20 cellular contexts compared by ENCODE assay signal in the genomic region with DNA sequence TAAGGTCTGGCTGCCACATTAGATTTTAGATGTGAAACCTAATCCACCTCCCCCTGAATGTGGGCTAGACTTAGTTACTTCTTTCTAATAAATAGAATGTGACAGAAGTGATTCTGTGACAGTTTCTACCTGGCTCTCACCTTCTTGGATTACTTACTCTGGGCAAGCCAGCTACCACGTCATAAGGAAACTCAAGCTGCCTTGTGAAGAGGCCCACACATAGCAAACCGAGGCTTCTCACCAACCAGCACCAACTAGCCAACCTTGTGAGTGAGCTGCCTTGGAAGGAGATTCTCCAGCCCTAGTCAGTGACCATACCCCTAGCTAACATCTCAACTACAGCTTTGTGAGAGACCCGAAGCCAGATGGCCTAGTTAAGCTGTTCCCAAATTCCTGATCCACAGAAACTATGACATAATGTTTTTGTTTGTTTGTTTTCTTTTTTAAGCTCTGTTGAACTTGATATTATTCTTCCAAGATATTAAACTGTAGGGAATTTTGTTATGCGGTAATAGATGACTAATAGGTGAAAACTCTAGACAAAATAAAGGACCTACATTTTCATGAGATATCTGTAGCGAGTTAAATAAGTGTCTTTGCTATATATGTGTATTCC. TPM values are rescaled to one million over a fixed set of nuclear protein-coding genes. Genes with fewer than 3 reads are reported as not detected.
DNase-seq lines count a peak whose midpoint lies in the region; ATAC-seq, FAIRE-seq and TF ChIP-seq lines count a peak whose summit lies in the region.
"Had no signal": no experiment of that assay in that cellular context is flagged by ENCODE, and none has a peak within 500 bp of the region (broad histone marks: within the 10 kb centered on the region; RNA-seq: fewer than 3 reads in every experiment).

No MANE protein-coding gene starts in this region.

- no peaks in the 10 kb centered on the region for H3K79me1 ChIP-seq in IMR-90 (ENCODE audit: low read depth in 1 of 2, low read length in 2 of 2)

- TF ChIP-seq CTCF in IMR-90 (conservative IDR thresholded peaks at IDR 0.05; ENCODE audit: low read depth, low read length), result no peak

- H3K36me3 ChIP-seq in IMR-90 (ENCODE audit: control insufficient read depth, insufficient read depth, low read length), result no peaks in the 10 kb centered on the region
- H3K36me3 ChIP-seq: neutrophil, upper lobe of right lung had no signal

- no peak overlapping the region for H4K91ac ChIP-seq in IMR-90 (ENCODE audit: insufficient read depth, low read depth, low read length)

- H2BK20ac ChIP-seq in IMR-90 (ENCODE audit: low read depth, low read length), result no peak overlapping the region

- no peak overlapping the region for H2BK15ac ChIP-seq in IMR-90 (ENCODE audit: low read depth, low read length)

- peaks cover 32% of the 10 kb centered on the region for H3K4me1 Mint-ChIP-seq in activated naive CD4-positive, alpha-beta T cell treated with anti-CD3 and anti-CD28 coated beads for 36 hours (ENCODE audit: low read depth)
- H3K4me1 Mint-ChIP-seq: immature natural killer cell had no signal

- no peak overlapping the region for H2AK9ac ChIP-seq in IMR-90 (replicated peaks; ENCODE audit: low read depth, low read length, poor library complexity)

- FAIRE-seq in GM18507 (lab: Jason Lieb, UNC), result peak; percentile 73

- no peak for TF ChIP-seq RAD21 in IMR-90 (IDR thresholded peaks at IDR 0.05; ENCODE audit: low read length)

- no peak for TF ChIP-seq POLR2A in IMR-90 (IDR thresholded peaks at IDR 0.05; ENCODE audit: low read depth, low read length)

- H3K56ac ChIP-seq in IMR-90 (ENCODE audit: extremely low read depth, insufficient read depth, low read length), result no peak overlapping the region

- DNase-seq in activated naive CD4-positive, alpha-beta T cell treated with anti-CD3 and anti-CD28 coated beads for 36 hours, result peak; percentile 42
- DNase-seq in activated naive CD4-positive, alpha-beta T cell treated with anti-CD3 and anti-CD28 coated beads, Interleukin-2, amount 50 U/mL, for 16 hours, result no peak
- DNase-seq in GM18507 (ENCODE audit: extremely low spot score, insufficient read length, low read depth) (no peak), IMR-90 (peak; percentile 11), iris pigment epithelial cell (ENCODE audit: low read depth) (peak; percentile 40), SK-N-DZ (ENCODE audit: low spot score) (no peak), amniotic stem cell (lab: John Stamatoyannopoulos, UW) (no peak), HK-2 (ENCODE audit: unreplicated experiment) (no peak)
- DNase-seq: activated CD4-positive, alpha-beta T cell treated with anti-CD3 and anti-CD28 coated beads, Interleukin-2, amount 50 U/mL, for 4 hours; central memory CD4-positive, alpha-beta T cell; foreskin fibroblast; immature natural killer cell; NCI-H1436 treated with DMSO at 0.1 percent for 48 hours; NCI-H2171; NCI-H526 treated with DMSO at 0.1 percent for 48 hours; upper lobe of right lung had no signal

- intact Hi-C loops in activated naive CD4-positive, alpha-beta T cell treated with anti-CD3 and anti-CD28 coated beads for 36 hours (cut with micrococcal nuclease), result loop anchor here (10.0 kb wide), 1 partner anchor 925 kb away; no protein-coding TSS in a partner anchor
- intact Hi-C loops in IMR-90 (cut with micrococcal nuclease), result no loop called here

- BruUV-seq in IMR-90 (replicated peaks; lab: Mats Ljungman, UMichigan), result no TSS peak

- H2AK5ac ChIP-seq in IMR-90 (ENCODE audit: low read depth, low read length), result no peak overlapping the region

- H3K27ac ChIP-seq in IMR-90 (ENCODE audit: insufficient read depth, low read length), result no peak overlapping the region
- H3K27ac ChIP-seq: epithelial cell of prostate, HL-60, neutrophil, upper lobe of right lung had no signal

- H3K27me3 ChIP-seq in IMR-90 (ENCODE audit: control insufficient read depth, insufficient read depth, low read length), result peaks cover 5% of the 10 kb centered on the region
- H3K27me3 ChIP-seq: neutrophil, upper lobe of right lung had no signal

- no peak overlapping the region for H2BK120ac ChIP-seq in IMR-90 (ENCODE audit: low read depth, low read length)

- peaks cover 15% of the 10 kb centered on the region for H3K36me3 Mint-ChIP-seq in activated naive CD4-positive, alpha-beta T cell treated with anti-CD3 and anti-CD28 coated beads for 36 hours (ENCODE audit: low read depth)
- H3K36me3 Mint-ChIP-seq: immature natural killer cell had no signal

- H3K4me3 ChIP-seq in IMR-90 (ENCODE audit: insufficient read depth, low read depth, low read length), result no peak overlapping the region
- H3K4me3 ChIP-seq: smooth muscle cell, upper lobe of right lung had no signal

- no peak overlapping the region for H2BK5ac ChIP-seq in IMR-90 (ENCODE audit: low read depth, low read length, poor library complexity, severe bottlenecking)

- H3K18ac ChIP-seq in IMR-90 (ENCODE audit: low read depth, low read length), result no peak overlapping the region

- POLR2A ChIA-PET in IMR-90 (lab: Charles Lee; ENCODE audit: unreplicated experiment), result no interaction called here

- no peak overlapping the region for H3K23ac ChIP-seq in IMR-90 (ENCODE audit: low read depth, low read length)

- no peak overlapping the region for H3K9ac ChIP-seq in IMR-90 (ENCODE audit: low read depth, low read length)

- 100% methylated on average over 2 of the region's 5 CpGs; no CpG with 5 or more reads in 1 of the 2 experiments for WGBS in IMR-90 (ENCODE audit: extremely low coverage in 2 of 2, insufficient read length in 1 of 2), 2 experiments

- no peaks in the 10 kb centered on the region for H4K20me1 ChIP-seq in IMR-90 (ENCODE audit: insufficient read depth, low read length)

- CTCF ChIA-PET in activated naive CD4-positive, alpha-beta T cell treated with anti-CD3 and anti-CD28 coated beads for 36 hours (lab: Charles Lee), result interaction anchor here (0.6 to 1.4 kb wide), 3 partner anchors 10 to 48 kb away, joined by 3 to 4 read pairs (median 4); no protein-coding TSS in a partner anchor
- CTCF ChIA-PET in IMR-90 (lab: Yijun Ruan, JAX), result no interaction called here

- no peak overlapping the region for H3K4me2 ChIP-seq in IMR-90 (ENCODE audit: low read depth, low read length)
- H3K4me2 ChIP-seq: smooth muscle cell had no signal

- no peak overlapping the region for H3K14ac ChIP-seq in IMR-90 (replicated peaks; ENCODE audit: low read depth, low read length)

- H3K9me1 ChIP-seq in IMR-90 (ENCODE audit: insufficient read depth, low read length), result no peaks in the 10 kb centered on the region; the same call in 1 of the 2 replicates

- peak overlapping the region; percentile 5 for H3K27ac Mint-ChIP-seq in activated naive CD4-positive, alpha-beta T cell treated with anti-CD3 and anti-CD28 coated beads for 36 hours
- H3K27ac Mint-ChIP-seq: immature natural killer cell had no signal

- H4K8ac ChIP-seq in IMR-90 (ENCODE audit: low read depth in 2 of 2, low read length in 2 of 2), result no peak overlapping the region

- ATAC-seq in IMR-90 (ENCODE audit: low read depth), result no peak
- ATAC-seq: upper lobe of right lung had no signal

- no peak overlapping the region for H3K4ac ChIP-seq in IMR-90 (ENCODE audit: low read depth, low read length)

- no peaks in the 10 kb centered on the region for H3K27me3 Mint-ChIP-seq in activated naive CD4-positive, alpha-beta T cell treated with anti-CD3 and anti-CD28 coated beads for 36 hours (ENCODE audit: low read depth)

- in situ Hi-C loops in IMR-90 (cut with MboI; ENCODE audit: low sequenced_read_pairs), result no loop called here

- no peaks in the 10 kb centered on the region for H3K9me3 Mint-ChIP-seq in activated naive CD4-positive, alpha-beta T cell treated with anti-CD3 and anti-CD28 coated beads for 36 hours
- H3K9me3 Mint-ChIP-seq: immature natural killer cell had no signal

- peaks cover 2% of the 10 kb centered on the region; the same call in 1 of the 2 replicates for H3K4me1 ChIP-seq in IMR-90 (ENCODE audit: control insufficient read depth, insufficient read depth, low read length)
- H3K4me1 ChIP-seq: upper lobe of right lung had no signal

- no peak overlapping the region for H2AFZ ChIP-seq in IMR-90 (replicated peaks; ENCODE audit: low read length, poor library complexity)

- H4K5ac ChIP-seq in IMR-90 (ENCODE audit: low read depth, low read length), result no peak overlapping the region

- H3K4me3 Mint-ChIP-seq in activated naive CD4-positive, alpha-beta T cell treated with anti-CD3 and anti-CD28 coated beads for 36 hours, result no peak overlapping the region
- H3K4me3 Mint-ChIP-seq: immature natural killer cell had no signal

- dilution Hi-C loops in IMR-90 (cut with HindIII; ENCODE audit: low sequenced_read_pairs, unreplicated experiment), result no loop called here

- H3K9me3 ChIP-seq in IMR-90 (ENCODE audit: control insufficient read depth, insufficient read depth, low read length), result no peaks in the 10 kb centered on the region
- H3K9me3 ChIP-seq: neutrophil, upper lobe of right lung had no signal

TF ChIP-seq in IMR-90, 13 proteins besides CTCF, POLR2A, EP300 and RAD21 (continues in another document):
- no peak for TF ChIP-seq ELK1 (IDR thresholded peaks at IDR 0.05; ENCODE audit: borderline replicate concordance, low read depth, low read length)
- no peak for TF ChIP-seq SMC3 (IDR thresholded peaks at IDR 0.05; ENCODE audit: low read depth, low read length)
- no peak for TF ChIP-seq MXI1 (IDR thresholded peaks at IDR 0.05; ENCODE audit: borderline replicate concordance, low read depth, low read length)

RNA-seq across cellular contexts. Expression of gene GPR19, which starts 6.2 kb away (rescaled TPM):
- 10 to 100 TPM; 17.1 to 18.5 TPM for total RNA-seq in activated naive CD4-positive, alpha-beta T cell treated with anti-CD3 and anti-CD28 coated beads for 36 hours
- total RNA-seq in IMR-90 (2012; rRNA removed), result 0.28 and 0.36 TPM in 2 replicates
- polyA plus RNA-seq in IMR-90 (2012; rRNA removed), result 0.12 and 0.17 TPM in 2 replicates
- polyA plus RNA-seq in IMR-90 (2012; cell fraction: cytosol; rRNA removed), result not detected in 2 replicates
- 0.15 and 0.16 TPM in 2 replicates for polyA plus RNA-seq in IMR-90 (2012; cell fraction: nucleus; rRNA removed; ENCODE audit: low replicate concordance)
- polyA plus RNA-seq in SK-N-DZ (2014; cell fraction: cytosol; rRNA removed), result 19.7 and 20.4 TPM in 2 replicates
- 8.6 and 11.2 TPM in 2 replicates for polyA plus RNA-seq in SK-N-DZ (2014; cell fraction: nucleus; rRNA removed)
- total RNA-seq: upper lobe of right lung had no signal

RNA-seq across cellular contexts. Expression of gene CDKN1B, which starts 27.4 kb away (rescaled TPM):
- total RNA-seq in activated naive CD4-positive, alpha-beta T cell treated with anti-CD3 and anti-CD28 coated beads for 36 hours, result 10 to 100 TPM; 35.9 to 39.1 TPM
- total RNA-seq in IMR-90 (2012; rRNA removed), result 17.4 and 28.1 TPM in 2 replicates
- 7.9 and 13.9 TPM in 2 replicates for polyA plus RNA-seq in IMR-90 (2012; rRNA removed)
- polyA plus RNA-seq in IMR-90 (2012; cell fraction: cytosol; rRNA removed), result 8.7 and 9.0 TPM in 2 replicates
- polyA plus RNA-seq in IMR-90 (2012; cell fraction: nucleus; rRNA removed; ENCODE audit: low replicate concordance), result 6.1 and 9.4 TPM in 2 replicates
- 109 and 132 TPM in 2 replicates for polyA plus RNA-seq in SK-N-DZ (2014; cell fraction: cytosol; rRNA removed)
- polyA plus RNA-seq in SK-N-DZ (2014; cell fraction: nucleus; rRNA removed), result 65.7 and 67.7 TPM in 2 replicates

Comparison
In these comparisons a context has a peak if more than half of its experiments do, and no peak if none do; other contexts are left out.
1. DNase-seq: peak in activated naive CD4-positive, alpha-beta T cell treated with anti-CD3 and anti-CD28 coated beads for 36 hours (single experiment), IMR-90 (single experiment) and iris pigment epithelial cell (single experiment); none in activated naive CD4-positive, alpha-beta T cell treated with anti-CD3 and anti-CD28 coated beads, Interleukin-2, amount 50 U/mL, for 16 hours (single experiment), GM18507 (single experiment), SK-N-DZ (single experiment), amniotic stem cell (single experiment) and HK-2 (single experiment).
2. RNA of gene GPR19, which starts 6.2 kb away (total RNA-seq): 17.1 to 18.5 TPM in activated naive CD4-positive, alpha-beta T cell treated with anti-CD3 and anti-CD28 coated beads for 36 hours; 0.28 to 0.36 TPM in IMR-90; every median in the first group is over 10 times any median in the second.